Comparison of ENCODE assay signal across 18 cellular contexts in genomic region chr1:183992424-183992823, GRCh38. TPM values are rescaled to one million over a fixed set of nuclear protein-coding genes. Genes with fewer than 3 reads are reported as not detected.
DNase-seq lines count a peak whose midpoint lies in the region; ATAC-seq and TF ChIP-seq lines count a peak whose summit lies in the region.
"Had no signal": no experiment of that assay in that cellular context is flagged by ENCODE, and none has a peak within 500 bp of the region (broad histone marks: within the 10 kb centered on the region; RNA-seq: fewer than 3 reads in every experiment).

No MANE protein-coding gene starts in this region.

- ATAC-seq in heart right ventricle, result no peak
- ATAC-seq: GM23338 had no signal

- no peak overlapping the region for H3K4me3 Mint-ChIP-seq in immature natural killer cell
- H3K4me3 Mint-ChIP-seq: CD4-positive, CD25-positive, alpha-beta regulatory T cell; CD8-positive, alpha-beta memory T cell; GM23338; IgD-negative memory B cell had no signal

- H3K27ac ChIP-seq in left ventricle myocardium inferior (replicated peaks) (peak overlapping the region; percentile 41), heart right ventricle (no peak overlapping the region), angular gyrus (ENCODE audit: low read depth, low read length) (peak overlapping the region; percentile 9), substantia nigra (ENCODE audit: low read depth, low read length, poor library complexity, severe bottlenecking) (peak overlapping the region; percentile 16)
- H3K27ac ChIP-seq: BLaER1 had no signal

- peaks cover 35% of the 10 kb centered on the region for H3K4me1 ChIP-seq in left ventricle myocardium inferior
- H3K4me1 ChIP-seq in heart right ventricle, result peaks cover 0 to 28% (median 11%) of the 10 kb centered on the region in 9 donors

- H3K4me3 ChIP-seq in left ventricle myocardium inferior (no peak overlapping the region), heart right ventricle (no peak overlapping the region)
- H3K4me3 ChIP-seq: BLaER1, GM23338 had no signal

- peaks cover 0 to 12% (median 0%) of the 10 kb centered on the region in 3 donors for H3K36me3 Mint-ChIP-seq in immature natural killer cell
- H3K36me3 Mint-ChIP-seq: CD4-positive, CD25-positive, alpha-beta regulatory T cell; CD8-positive, alpha-beta memory T cell had no signal

- H3K9me3 Mint-ChIP-seq in immature natural killer cell, result no peaks in the 10 kb centered on the region
- H3K9me3 Mint-ChIP-seq: GM23338, IgD-negative memory B cell had no signal

- H3K36me3 ChIP-seq in left ventricle myocardium inferior (no peaks in the 10 kb centered on the region), heart right ventricle (no peaks in the 10 kb centered on the region)
- H3K36me3 ChIP-seq: BLaER1 had no signal

- H3K27me3 Mint-ChIP-seq in immature natural killer cell (ENCODE audit: low read depth in 3 of 3), result peaks cover 0 to 5% (median 1%) of the 10 kb centered on the region in 3 donors

- H3K27ac Mint-ChIP-seq in immature natural killer cell, result peak overlapping the region in 4 of 6 donors; percentile 34 to 57 (median 46)
- H3K27ac Mint-ChIP-seq: GM23338, IgD-negative memory B cell had no signal

- 91 to 92% methylated on average over 2 of the region's 2 CpGs for WGBS in heart right ventricle, 2 donors

- no peaks in the 10 kb centered on the region for H3K27me3 ChIP-seq in left ventricle myocardium inferior (ENCODE audit: low read depth)
- no peaks in the 10 kb centered on the region for H3K27me3 ChIP-seq in heart right ventricle
- H3K27me3 ChIP-seq: BLaER1 had no signal

- peaks cover 13 to 68% of the 10 kb centered on the region in 2 donors for H3K4me1 Mint-ChIP-seq in immature natural killer cell

- TF ChIP-seq CTCF in left ventricle myocardium inferior (IDR thresholded peaks at IDR 0.05; ENCODE audit: borderline replicate concordance), result no peak
- no peak for TF ChIP-seq CTCF in heart right ventricle (IDR thresholded peaks at IDR 0.05)

- intact Hi-C loops in left ventricle myocardium inferior (cut with micrococcal nuclease) (no loop called here), heart right ventricle (cut with DNase I) (no loop called here)

- H3K9me3 ChIP-seq in left ventricle myocardium inferior (replicated peaks) (no peaks in the 10 kb centered on the region), heart right ventricle (no peaks in the 10 kb centered on the region)
- H3K9me3 ChIP-seq: BLaER1 had no signal

- DNase-seq in left ventricle myocardium inferior, result no peak
- DNase-seq in heart right ventricle, result no peak
- no peak for DNase-seq in immature natural killer cell
- no peak for DNase-seq in substantia nigra (lab: John Stamatoyannopoulos, UW)
- DNase-seq in DMS79 (lab: John Stamatoyannopoulos, UW), result no peak
- no peak for DNase-seq in NCI-H2081 (lab: John Stamatoyannopoulos, UW)
- DNase-seq in activated T-cell treated with anti-CD3 and anti-CD28 coated beads, Interleukin-2, amount 50 U/mL, for 1 hour, result no peak
- DNase-seq: 8988T; CD4-positive, CD25-positive, alpha-beta regulatory T cell; CD8-positive, alpha-beta memory T cell; COR-L47; DMS153; DMS79 treated with DMSO at 0.1 percent for 48 hours; HCEC 1CT had no signal

RNA-seq across cellular contexts. Expression of gene COLGALT2, which starts 45.1 kb away (rescaled TPM):
- total RNA-seq in left ventricle myocardium inferior (4.3 TPM), heart right ventricle (10 to 100 TPM in 1 of 10 donors, 1 to 10 TPM in 9; 1.7 to 10.9 (median 5.1) TPM)
- polyA plus RNA-seq in heart right ventricle (1 to 10 TPM; 1.4 to 2.2 TPM), immature natural killer cell (10 to 100 TPM in 1 of 3 donors, 1 to 10 TPM in 2; 1.2 to 13.0 (median 9.0) TPM)
- polyA plus RNA-seq: IgD-negative memory B cell had no signal

RNA-seq across cellular contexts. Expression of gene TSEN15, which starts 59.1 kb away (rescaled TPM):
- total RNA-seq in left ventricle myocardium inferior (29.4 TPM), heart right ventricle (10 to 100 TPM; 19.3 to 31.0 (median 25.2) TPM)
- polyA plus RNA-seq in heart right ventricle (10 to 100 TPM; 21.6 to 31.1 TPM), immature natural killer cell (10 to 100 TPM; 83.2 to 94.4 (median 87.9) TPM)

Comparison
In these comparisons a context has a peak if more than half of its experiments do, and no peak if none do; other contexts are left out.
1. H3K27ac ChIP-seq: peak in left ventricle myocardium inferior (single experiment), angular gyrus (single experiment) and substantia nigra (single experiment); none in heart right ventricle (0 of 10).